In the genomic region with DNA sequence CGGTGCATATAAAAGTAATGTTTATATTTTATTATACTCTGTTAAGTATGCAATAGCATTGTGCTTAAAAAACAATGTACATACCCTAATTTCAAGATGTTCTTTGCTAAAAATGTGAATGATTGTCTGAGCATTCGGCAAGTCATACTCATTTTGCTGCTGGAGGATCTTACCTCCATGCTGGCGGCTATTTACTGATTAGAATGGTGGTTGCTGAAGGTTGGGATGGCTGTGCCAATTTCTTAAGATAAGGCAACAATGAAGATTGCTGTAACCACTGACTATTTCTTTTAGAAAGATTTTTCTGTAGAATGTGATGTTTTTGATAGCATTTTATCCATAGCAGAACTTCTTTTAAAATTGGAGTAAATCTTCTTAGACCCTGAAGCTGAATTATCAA, we compare ENCODE assay signal across 24 cellular contexts.
"Had no signal": no experiment of that assay in that cellular context is flagged by ENCODE, and none has a peak within 500 bp of the region (broad histone marks: within the 10 kb centered on the region; RNA-seq: fewer than 3 reads in every experiment).

No MANE protein-coding gene starts in this region.

- ATAC-seq: effector memory CD8-positive, alpha-beta T cell; esophagus mucosa; foreskin keratinocyte; gastrocnemius medialis; gastroesophageal sphincter; heart left ventricle; heart right ventricle had no signal

- H3K4me1 ChIP-seq: colonic mucosa, esophagus muscularis mucosa, esophagus squamous epithelium, foreskin keratinocyte, gastrocnemius medialis, gastroesophageal sphincter, heart left ventricle, heart right ventricle had no signal

- H3K4me3 ChIP-seq: colonic mucosa, coronary artery, dorsolateral prefrontal cortex, esophagus muscularis mucosa, esophagus squamous epithelium, gastrocnemius medialis, gastroesophageal sphincter, heart left ventricle, heart right ventricle had no signal

- H3K36me3 ChIP-seq: colonic mucosa, esophagus muscularis mucosa, esophagus squamous epithelium, gastrocnemius medialis, gastroesophageal sphincter, heart left ventricle, heart right ventricle had no signal

- DNase-seq: colonic mucosa; cortex of kidney; dermis blood vessel endothelial cell; dorsolateral prefrontal cortex; effector CD4-positive, alpha-beta T cell; effector CD8-positive, alpha-beta T cell; effector memory CD4-positive, alpha-beta T cell; effector memory CD8-positive, alpha-beta T cell; endodermal cell; erythroblast; esophagus squamous epithelium; foreskin fibroblast; foreskin keratinocyte; foreskin melanocyte; gastrocnemius medialis; glutamatergic neuron; head of caudate nucleus; heart left ventricle; heart right ventricle had no signal

- H3K27me3 ChIP-seq: colonic mucosa, dorsolateral prefrontal cortex, esophagus muscularis mucosa, esophagus squamous epithelium, foreskin keratinocyte, gastrocnemius medialis, gastroesophageal sphincter, heart left ventricle, heart right ventricle had no signal

- H3K27ac ChIP-seq: colonic mucosa, coronary artery, dorsolateral prefrontal cortex, epithelial cell of prostate, esophagus muscularis mucosa, esophagus squamous epithelium, foreskin keratinocyte, gastrocnemius medialis, gastroesophageal sphincter, heart left ventricle, heart right ventricle had no signal

- H3K9me3 ChIP-seq: colonic mucosa, esophagus muscularis mucosa, esophagus squamous epithelium, gastrocnemius medialis, gastroesophageal sphincter had no signal
